29 cellular contexts compared by ENCODE assay signal in genomic region chr1:42788021-42788420, GRCh38. TPM values are rescaled to one million over a fixed set of nuclear protein-coding genes. Genes with fewer than 3 reads are reported as not detected.
"Had no signal": no experiment of that assay in that cellular context is flagged by ENCODE, and none has a peak within 500 bp of the region (broad histone marks: within the 10 kb centered on the region; RNA-seq: fewer than 3 reads in every experiment).

No MANE protein-coding gene starts in this region.

- H3K27ac ChIP-seq: coronary artery, esophagus squamous epithelium, heart right ventricle, left lung, pancreas, right lobe of liver, thyroid gland, vagina had no signal

- H3K27me3 ChIP-seq: pancreas, right lobe of liver, thyroid gland, vagina had no signal

- H3K9me3 ChIP-seq: esophagus squamous epithelium, heart right ventricle, left lung, mucosa of descending colon, pancreas, right lobe of liver, thyroid gland, vagina had no signal

- H3K36me3 Mint-ChIP-seq: natural killer cell treated with Interleukin-12 subunit alpha and Interleukin-12 subunit beta and Interleukin-15 and Interleukin-18, amount 100 ng/mL, for 72 hours had no signal

- ATAC-seq: heart right ventricle; left cardiac atrium; left lung; mucosa of descending colon; natural killer cell treated with Interleukin-12 subunit alpha and Interleukin-12 subunit beta and Interleukin-15 and Interleukin-18, amount 100 ng/mL, for 72 hours; pancreas; right lobe of liver; stimulated activated naive CD8-positive, alpha-beta T cell treated with anti-CD3 and anti-CD28 coated beads, Interleukin-15, amount 100 ng/mL, for 72 hours had no signal

- DNase-seq: dermis blood vessel endothelial cell; effector memory CD4-positive, alpha-beta T cell; erythroblast; esophagus squamous epithelium; foreskin melanocyte; glutamatergic neuron; heart right ventricle; hippocampal formation; left cardiac atrium; left lung; mesenchymal stem cell; mucosa of descending colon; naive B cell; occipital lobe; pancreas; right lobe of liver; stimulated activated CD4-positive, alpha-beta T cell treated with anti-CD3 and anti-CD28 coated beads, Interleukin-15, amount 100 ng/mL, for 24 hours; stimulated activated CD4-positive, alpha-beta T cell treated with anti-CD3 and anti-CD28 coated beads, Interleukin-4, amount 100 ng/mL, for 1 hour; stimulated activated CD8-positive, alpha-beta memory T cell treated with anti-CD3 and anti-CD28 coated beads, Interleukin-4, amount 100 ng/mL, for 48 hours; stimulated activated naive CD4-positive, alpha-beta T cell; stimulated activated naive CD8-positive, alpha-beta T cell treated with anti-CD3 and anti-CD28 coated beads, Interleukin-15, amount 100 ng/mL, for 72 hours; thyroid gland; trophoblast cell had no signal

- H3K4me1 Mint-ChIP-seq: mesothelial cell of epicardium had no signal

- H3K4me3 Mint-ChIP-seq: mesothelial cell of epicardium; naive B cell; natural killer cell treated with Interleukin-12 subunit alpha and Interleukin-12 subunit beta and Interleukin-15 and Interleukin-18, amount 100 ng/mL, for 72 hours; stimulated activated naive CD8-positive, alpha-beta T cell treated with anti-CD3 and anti-CD28 coated beads, Interleukin-15, amount 100 ng/mL, for 72 hours had no signal

- H3K27me3 Mint-ChIP-seq: naive B cell; natural killer cell treated with Interleukin-12 subunit alpha and Interleukin-12 subunit beta and Interleukin-15 and Interleukin-18, amount 100 ng/mL, for 72 hours; stimulated activated naive CD8-positive, alpha-beta T cell treated with anti-CD3 and anti-CD28 coated beads, Interleukin-15, amount 100 ng/mL, for 72 hours had no signal

- H3K9me3 Mint-ChIP-seq: mesothelial cell of epicardium; naive B cell; natural killer cell treated with Interleukin-12 subunit alpha and Interleukin-12 subunit beta and Interleukin-15 and Interleukin-18, amount 100 ng/mL, for 72 hours; stimulated activated naive CD8-positive, alpha-beta T cell treated with anti-CD3 and anti-CD28 coated beads, Interleukin-15, amount 100 ng/mL, for 72 hours had no signal

- H3K36me3 ChIP-seq: left lung, pancreas, right lobe of liver, thyroid gland, vagina had no signal

- H3K27ac Mint-ChIP-seq: mesothelial cell of epicardium; naive B cell; natural killer cell treated with Interleukin-12 subunit alpha and Interleukin-12 subunit beta and Interleukin-15 and Interleukin-18, amount 100 ng/mL, for 72 hours; stimulated activated naive CD8-positive, alpha-beta T cell treated with anti-CD3 and anti-CD28 coated beads, Interleukin-15, amount 100 ng/mL, for 72 hours had no signal

- H3K4me1 ChIP-seq: pancreas had no signal

- H3K4me3 ChIP-seq: coronary artery, esophagus squamous epithelium, heart right ventricle, left lung, mucosa of descending colon, pancreas, right lobe of liver, thyroid gland, vagina had no signal

RNA-seq across cellular contexts. Expression of gene TMEM269, which starts 3.2 kb away (rescaled TPM):
- total RNA-seq: dermis blood vessel endothelial cell, esophagus squamous epithelium, lung microvascular endothelial cell, mucosa of descending colon, posterior vena cava, vagina had no signal
